24 cellular contexts compared by ENCODE assay signal in genomic region chr1:10728595-10729410, GRCh38.
A peak's percentile ranks its signal among the peaks of the same experiment; 100 is the strongest.
DNase-seq lines count a peak whose midpoint lies in the region; ATAC-seq, FAIRE-seq and TF ChIP-seq lines count a peak whose summit lies in the region.
"Had no signal": no experiment of that assay in that cellular context is flagged by ENCODE, and none has a peak within 500 bp of the region (broad histone marks: within the 10 kb centered on the region; RNA-seq: fewer than 3 reads in every experiment).

No MANE protein-coding gene starts in this region.

- H3K4me3 ChIP-seq in HepG2 (replicated peaks in 1 of 3; ENCODE audit: insufficient read depth in 1 of 3, low read depth in 2 of 3, low read length in 3 of 3) (no peak overlapping the region), right lobe of liver (no peak overlapping the region), SJCRH30 (no peak overlapping the region), mesendoderm (ENCODE audit: low read length) (no peak overlapping the region), Peyer's patch (no peak overlapping the region)
- H3K4me3 ChIP-seq in CD8-positive, alpha-beta T cell (ENCODE audit: low read depth, low read length): no peak overlapping the region
- H3K4me3 ChIP-seq: SK-N-MC, skin epidermis, tibial nerve had no signal

- no peak overlapping the region for H4K8ac ChIP-seq in mesendoderm (ENCODE audit: low read depth, low read length)

- no peaks in the 10 kb centered on the region for H3K36me3 ChIP-seq in HepG2 (replicated peaks in 1 of 2; ENCODE audit: control insufficient read depth in 1 of 2, insufficient read depth in 2 of 2, low read length in 2 of 2)
- H3K36me3 ChIP-seq in right lobe of liver: no peaks in the 10 kb centered on the region
- H3K36me3 ChIP-seq in SJCRH30: no peaks in the 10 kb centered on the region
- H3K36me3 ChIP-seq in mesendoderm (ENCODE audit: control insufficient read depth, insufficient read depth, low read length): no peaks in the 10 kb centered on the region
- H3K36me3 ChIP-seq in CD8-positive, alpha-beta T cell (ENCODE audit: insufficient read depth, low read length): no peaks in the 10 kb centered on the region
- no peaks in the 10 kb centered on the region for H3K36me3 ChIP-seq in Peyer's patch
- H3K36me3 ChIP-seq: tibial nerve had no signal

- no peak for TF ChIP-seq POLR2A in HepG2 (IDR thresholded peaks at IDR 0.05; ENCODE audit: insufficient read depth in 1 of 2, low read depth in 2 of 2, low read length in 2 of 2)
- no peak for TF ChIP-seq POLR2A in right lobe of liver (IDR thresholded peaks at IDR 0.05)
- TF ChIP-seq POLR2A in Peyer's patch (IDR thresholded peaks at IDR 0.05): no peak

- DNase-seq in HepG2 (ENCODE audit: low spot score) (no peak), right lobe of liver (no peak), SJCRH30 (peak; percentile 33 to 47), mesendoderm (no peak), GDM1 (lab: John Stamatoyannopoulos, UW) (no peak), Peyer's patch (no peak)
- DNase-seq in CD8-positive, alpha-beta T cell: no peak
- DNase-seq: activated CD4-positive, alpha-beta T cell treated with anti-CD3 and anti-CD28 coated beads, Interleukin-2, amount 50 U/mL, for 48 hours; activated T-cell treated with anti-CD3 and anti-CD28 coated beads for 4 hours; amniotic stem cell; foreskin fibroblast; HCEC 1CT; naive thymus-derived CD8-positive, alpha-beta T cell; NCI-H1436; posterior cingulate gyrus; stimulated activated CD4-positive, alpha-beta T cell treated with anti-CD3 and anti-CD28 coated beads, Interleukin-2, amount 100 ng/mL, for 48 hours; stimulated activated naive CD8-positive, alpha-beta T cell treated with anti-CD3 and anti-CD28 coated beads, Interleukin-15, Interleukin-2, amounts not matched to agents 100 U/mL and 50 U/mL, for 24 hours had no signal

- no peak overlapping the region for H2AFZ ChIP-seq in HepG2 (ENCODE audit: low read length)

- H3K27me3 ChIP-seq in HepG2 (ENCODE audit: control insufficient read depth in 1 of 2, insufficient read depth in 2 of 2, low read length in 2 of 2): peaks cover 4 to 28% of the 10 kb centered on the region in 2 experiments; a peak in 4 of 5 replicates
- H3K27me3 ChIP-seq in right lobe of liver: no peaks in the 10 kb centered on the region
- peaks cover 3% of the 10 kb centered on the region; the same call in 1 of the 2 replicates for H3K27me3 ChIP-seq in SJCRH30
- no peaks in the 10 kb centered on the region for H3K27me3 ChIP-seq in mesendoderm (ENCODE audit: insufficient read depth, low read length, poor library complexity)
- H3K27me3 ChIP-seq in CD8-positive, alpha-beta T cell (ENCODE audit: insufficient read depth, low read length): no peaks in the 10 kb centered on the region
- H3K27me3 ChIP-seq in Peyer's patch: no peaks in the 10 kb centered on the region

- POLR2A ChIA-PET in HepG2 (lab: Yijun Ruan, JAX): no interaction called here
- POLR2A ChIA-PET in CD8-positive, alpha-beta T cell (lab: Charles Lee): no interaction called here

- no peaks in the 10 kb centered on the region for H3K79me1 ChIP-seq in mesendoderm (ENCODE audit: low read length)

- no peaks in the 10 kb centered on the region for H3K36me3 Mint-ChIP-seq in CD8-positive, alpha-beta T cell
- H3K36me3 Mint-ChIP-seq: naive thymus-derived CD8-positive, alpha-beta T cell had no signal

- H2BK15ac ChIP-seq in mesendoderm (replicated peaks; ENCODE audit: low read depth): no peak overlapping the region

- no peak overlapping the region for H3K27ac Mint-ChIP-seq in CD8-positive, alpha-beta T cell
- H3K27ac Mint-ChIP-seq: naive thymus-derived CD8-positive, alpha-beta T cell had no signal

- H3K18ac ChIP-seq in mesendoderm (ENCODE audit: low read length): no peak overlapping the region

- no peaks in the 10 kb centered on the region for H3K9me3 ChIP-seq in HepG2 (ENCODE audit: low read length)
- no peaks in the 10 kb centered on the region for H3K9me3 ChIP-seq in right lobe of liver
- H3K9me3 ChIP-seq in SJCRH30 (replicated peaks): no peaks in the 10 kb centered on the region
- no peaks in the 10 kb centered on the region for H3K9me3 ChIP-seq in CD8-positive, alpha-beta T cell (ENCODE audit: low read length)
- no peaks in the 10 kb centered on the region for H3K9me3 ChIP-seq in Peyer's patch
- H3K9me3 ChIP-seq: tibial nerve had no signal

- TF ChIP-seq CTCF in HepG2 (CRISPR knock-in tag; IDR thresholded peaks at IDR 0.05) (no peak), right lobe of liver (IDR thresholded peaks at IDR 0.05) (no peak), Peyer's patch (IDR thresholded peaks at IDR 0.05) (no peak)
- no peak for TF ChIP-seq CTCF in CD8-positive, alpha-beta T cell (IDR thresholded peaks at IDR 0.05)

- ATAC-seq in HepG2: no peak
- ATAC-seq in right lobe of liver: no peak
- ATAC-seq in HG02642 (IDR thresholded peaks at IDR 0.05; ENCODE audit: poor library complexity, unreplicated experiment): no peak
- no peak for ATAC-seq in CD8-positive, alpha-beta T cell
- ATAC-seq: naive thymus-derived CD8-positive, alpha-beta T cell; stimulated activated naive CD8-positive, alpha-beta T cell treated with anti-CD3 and anti-CD28 coated beads, Interleukin-15, Interleukin-2, amounts not matched to agents 100 U/mL and 50 U/mL, for 24 hours had no signal

- H3K9me3 Mint-ChIP-seq in CD8-positive, alpha-beta T cell: no peaks in the 10 kb centered on the region
- H3K9me3 Mint-ChIP-seq: naive thymus-derived CD8-positive, alpha-beta T cell had no signal

- no peak overlapping the region for H2BK120ac ChIP-seq in mesendoderm (ENCODE audit: low read depth, low read length)

- WGBS in HepG2 (ENCODE audit: low lambda C conversion rate): 56% methylated on average over 15 of the region's 31 CpGs
- 74% methylated on average over 6 of the region's 31 CpGs for WGBS in right lobe of liver (ENCODE audit: insufficient coverage, low coverage, low lambda C conversion rate, missing lambda C conversion rate)
- WGBS in mesendoderm (ENCODE audit: extremely low coverage, insufficient coverage, low lambda C conversion rate): no CpG with 5 or more reads among the region's 31 CpGs

- CTCF ChIA-PET in HepG2 (lab: Yijun Ruan, JAX; ENCODE audit: low intra/inter-chr PET ratio, low total read pairs): no interaction called here
- CTCF ChIA-PET in CD8-positive, alpha-beta T cell (lab: Charles Lee): no interaction called here

- H3K27me3 Mint-ChIP-seq in CD8-positive, alpha-beta T cell (ENCODE audit: low read depth): no peaks in the 10 kb centered on the region

- TF ChIP-seq RAD21 in HepG2 (CRISPR knock-in tag; IDR thresholded peaks at IDR 0.05): no peak

- intact Hi-C loops in HepG2 (cut with micrococcal nuclease; ENCODE audit: unreplicated experiment): no loop called here
- intact Hi-C loops in right lobe of liver (cut with DNase I): no loop called here
- intact Hi-C loops in CD8-positive, alpha-beta T cell (cut with DNase I, micrococcal nuclease): no loop called here

- H2BK5ac ChIP-seq in mesendoderm (ENCODE audit: low read length): no peak overlapping the region

- H4K5ac ChIP-seq in mesendoderm (ENCODE audit: low read length): no peak overlapping the region

- no TSS peak for BruUV-seq in HepG2 (replicated peaks; lab: Mats Ljungman, UMichigan)

- H3K4me3 Mint-ChIP-seq in CD8-positive, alpha-beta T cell: no peak overlapping the region
- H3K4me3 Mint-ChIP-seq: naive thymus-derived CD8-positive, alpha-beta T cell had no signal

- H3K27ac ChIP-seq in HepG2 (ENCODE audit: extremely low read length, insufficient read depth, low read length): no peak overlapping the region
- no peak overlapping the region for H3K27ac ChIP-seq in right lobe of liver
- H3K27ac ChIP-seq in SJCRH30: no peak overlapping the region
- H3K27ac ChIP-seq in mesendoderm (ENCODE audit: low read depth, low read length): peak overlapping the region; percentile 63
- no peak overlapping the region for H3K27ac ChIP-seq in CD8-positive, alpha-beta T cell (ENCODE audit: low read depth, low read length)
- no peak overlapping the region for H3K27ac ChIP-seq in Peyer's patch
- H3K27ac ChIP-seq: epithelial cell of prostate, SK-N-MC, tibial nerve had no signal

- H3K4me2 ChIP-seq in HepG2 (ENCODE audit: low read depth, low read length) (no peak overlapping the region), mesendoderm (ENCODE audit: low read length) (no peak overlapping the region)

- in situ Hi-C loops in HepG2 (cut with HindIII; ENCODE audit: extremely low pct_ligation_motif_present, low pct_unique_long_range_greater_than_20kb): no loop called here

- TF ChIP-seq EP300 in HepG2 (IDR thresholded peaks at IDR 0.05; ENCODE audit: low read depth in 2 of 2, low read length in 2 of 2) (no peak), HepG2 (CRISPR knock-in tag; IDR thresholded peaks at IDR 0.05; ENCODE audit: borderline replicate concordance) (no peak)

- FAIRE-seq in HepG2 (lab: Jason Lieb, UNC): no peak
- FAIRE-seq: HTR-8/SVneo, kidney had no signal

- no peak overlapping the region for H3K23ac ChIP-seq in mesendoderm (ENCODE audit: low read length)

- H3K56ac ChIP-seq in mesendoderm (ENCODE audit: low read length): no peak overlapping the region

- no peaks in the 10 kb centered on the region for H3K4me1 Mint-ChIP-seq in CD8-positive, alpha-beta T cell (ENCODE audit: low read depth)
- H3K4me1 Mint-ChIP-seq: naive thymus-derived CD8-positive, alpha-beta T cell had no signal

- H2AK5ac ChIP-seq in mesendoderm (ENCODE audit: low read length): no peak overlapping the region

- H3K9ac ChIP-seq in HepG2 (ENCODE audit: insufficient read depth, low read depth, low read length) (no peak overlapping the region), mesendoderm (ENCODE audit: low read length) (no peak overlapping the region)

- H4K20me1 ChIP-seq in HepG2 (ENCODE audit: insufficient read depth, low read length): no peaks in the 10 kb centered on the region

- peaks cover 11% of the 10 kb centered on the region for H3K4me1 ChIP-seq in HepG2 (ENCODE audit: insufficient read depth, low read length)
- H3K4me1 ChIP-seq in right lobe of liver: peaks cover 0 to 19% (median 6%) of the 10 kb centered on the region in 4 donors
- H3K4me1 ChIP-seq in SJCRH30: peaks cover 5% of the 10 kb centered on the region; the same call in 1 of the 2 replicates
- no peaks in the 10 kb centered on the region for H3K4me1 ChIP-seq in mesendoderm (ENCODE audit: control insufficient read depth, low read depth, low read length)
- no peaks in the 10 kb centered on the region for H3K4me1 ChIP-seq in CD8-positive, alpha-beta T cell (ENCODE audit: insufficient read depth, low read length)
- peaks cover 0 to 37% (median under 1%) of the 10 kb centered on the region in 4 donors for H3K4me1 ChIP-seq in Peyer's patch

- H3K79me2 ChIP-seq in HepG2 (ENCODE audit: insufficient read depth, low read length) (no peaks in the 10 kb centered on the region), mesendoderm (ENCODE audit: control insufficient read depth, insufficient read depth, low read length) (no peaks in the 10 kb centered on the region)

- H3K4ac ChIP-seq in mesendoderm (ENCODE audit: low read depth, low read length): no peak overlapping the region

Comparison
In these comparisons a context has a peak if more than half of its experiments do, and no peak if none do; other contexts are left out.
1. DNase-seq: peak in SJCRH30 (2 of 2); none in HepG2 (single experiment), right lobe of liver (0 of 3), mesendoderm (single experiment), GDM1 (single experiment), CD8-positive, alpha-beta T cell (0 of 7) and Peyer's patch (0 of 3).